ENCODE assay signal across 23 cellular contexts in the genomic region with DNA sequence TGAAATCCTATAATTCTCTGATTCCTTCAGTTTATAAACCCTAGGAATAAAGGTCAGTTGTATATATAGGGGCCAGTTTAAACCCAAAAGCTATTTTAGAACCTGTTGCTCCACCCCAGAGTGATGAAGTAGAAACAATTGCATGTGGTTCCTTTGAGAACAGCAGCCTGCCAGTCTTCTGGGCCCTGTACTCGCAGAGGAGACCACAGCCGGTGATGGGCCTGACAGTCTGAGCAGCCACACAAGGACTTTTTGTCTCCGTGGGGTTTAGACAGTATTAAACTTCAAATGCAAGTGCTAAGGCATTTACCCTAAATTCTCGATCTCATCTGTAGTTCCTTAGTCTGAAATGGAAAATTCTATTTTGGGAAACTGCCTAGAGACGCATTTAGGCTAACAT.
DNase-seq lines count a peak whose midpoint lies in the region; ATAC-seq and TF ChIP-seq lines count a peak whose summit lies in the region.
"Had no signal": no experiment of that assay in that cellular context is flagged by ENCODE, and none has a peak within 500 bp of the region (broad histone marks: within the 10 kb centered on the region; RNA-seq: fewer than 3 reads in every experiment).

No MANE protein-coding gene starts in this region.

- H3K4me2 ChIP-seq in neuronal stem cell (ENCODE audit: insufficient read depth, low read length, poor library complexity, severe bottlenecking), result no peak overlapping the region
- H3K4me2 ChIP-seq: GM23338 had no signal

- H3K79me1 ChIP-seq in neuronal stem cell (ENCODE audit: low read depth, low read length), result no peaks in the 10 kb centered on the region

- H2BK120ac ChIP-seq in neuronal stem cell (ENCODE audit: low read depth, low read length), result no peak overlapping the region

- TF ChIP-seq EP300 in gastroesophageal sphincter (IDR thresholded peaks at IDR 0.05) (no peak), tibial nerve (IDR thresholded peaks at IDR 0.05) (no peak)

- H2BK15ac ChIP-seq in neuronal stem cell (ENCODE audit: low read length), result no peak overlapping the region

- H2BK12ac ChIP-seq in neuronal stem cell (ENCODE audit: low read length), result no peak overlapping the region

- H3K14ac ChIP-seq in neuronal stem cell (ENCODE audit: low read length), result no peak overlapping the region

- H2AFZ ChIP-seq in neuronal stem cell (ENCODE audit: low read length), result peak overlapping the region; percentile 21
- H2AFZ ChIP-seq: GM23338 had no signal

- no peak overlapping the region for H3K18ac ChIP-seq in neuronal stem cell (ENCODE audit: low read length)

- H3K36me3 ChIP-seq in heart left ventricle (no peaks in the 10 kb centered on the region), gastroesophageal sphincter (no peaks in the 10 kb centered on the region), neuronal stem cell (replicated peaks in 1 of 2; ENCODE audit: control insufficient read depth in 2 of 2, insufficient read depth in 2 of 2, low read length in 2 of 2) (no peaks in the 10 kb centered on the region), tibial nerve (no peaks in the 10 kb centered on the region), left lung (no peaks in the 10 kb centered on the region)
- H3K36me3 ChIP-seq: HAP-1 had no signal

- H2BK5ac ChIP-seq in neuronal stem cell (ENCODE audit: low read length), result no peak overlapping the region

- H3K4ac ChIP-seq in neuronal stem cell (ENCODE audit: low read length), result no peak overlapping the region

- no peak overlapping the region for H4K91ac ChIP-seq in neuronal stem cell (ENCODE audit: low read depth, low read length, poor library complexity)

- H3K4me3 ChIP-seq in heart left ventricle (no peak overlapping the region), gastroesophageal sphincter (no peak overlapping the region), neuronal stem cell (ENCODE audit: low read length in 2 of 2) (no peak overlapping the region), tibial nerve (no peak overlapping the region), left lung (no peak overlapping the region)
- H3K4me3 ChIP-seq: GM23338, HAP-1 had no signal

- no peak overlapping the region for H4K8ac ChIP-seq in neuronal stem cell (ENCODE audit: low read depth, low read length)

- DNase-seq in heart left ventricle (no peak), cardiac septum (ENCODE audit: low spot score) (no peak), neuronal stem cell (ENCODE audit: low spot score) (no peak), tibial nerve (ENCODE audit: low spot score in 2 of 2) (no peak), left lung (no peak), AG08395 (ENCODE audit: low spot score) (no peak)
- DNase-seq: 8988T; AML-193; C1 segment of cervical spinal cord; CD8-positive, alpha-beta T cell; KG1; NCI-H1092; NCI-H1436; NCI-H2081; NCI-H2171; NCI-H345; NCI-H524; NCI-H82; SHP77 had no signal

- no peaks in the 10 kb centered on the region for H3K9me3 ChIP-seq in heart left ventricle
- no peaks in the 10 kb centered on the region for H3K9me3 ChIP-seq in gastroesophageal sphincter
- no peaks in the 10 kb centered on the region for H3K9me3 ChIP-seq in neuronal stem cell (replicated peaks in 1 of 2; ENCODE audit: control insufficient read depth in 2 of 2, insufficient read depth in 1 of 2, low read depth in 1 of 2, low read length in 2 of 2)
- peaks cover 0 to 7% (median 0%) of the 10 kb centered on the region in 4 donors for H3K9me3 ChIP-seq in tibial nerve
- H3K9me3 ChIP-seq in left lung, result no peaks in the 10 kb centered on the region
- H3K9me3 ChIP-seq: HAP-1 had no signal

- TF ChIP-seq CTCF in heart left ventricle (IDR thresholded peaks at IDR 0.05) (no peak), gastroesophageal sphincter (IDR thresholded peaks at IDR 0.05) (no peak), tibial nerve (IDR thresholded peaks at IDR 0.05) (no peak), left lung (IDR thresholded peaks at IDR 0.05) (no peak)

- H3K4me1 ChIP-seq in heart left ventricle, result peaks cover 0 to 28% (median 5%) of the 10 kb centered on the region in 12 donors
- peaks cover 0 to 25% (median 6%) of the 10 kb centered on the region in 3 donors for H3K4me1 ChIP-seq in gastroesophageal sphincter
- peaks cover 4 to 5% of the 10 kb centered on the region in 2 donors for H3K4me1 ChIP-seq in neuronal stem cell (ENCODE audit: control insufficient read depth in 2 of 2, insufficient read depth in 1 of 2, low read depth in 1 of 2, low read length in 2 of 2)
- H3K4me1 ChIP-seq in tibial nerve, result peaks cover 0 to 28% (median 0%) of the 10 kb centered on the region in 4 donors
- no peaks in the 10 kb centered on the region for H3K4me1 ChIP-seq in left lung

- H3K23ac ChIP-seq in neuronal stem cell (ENCODE audit: low read depth, low read length, poor library complexity), result no peak overlapping the region

- H2AK5ac ChIP-seq in neuronal stem cell (ENCODE audit: low read depth, low read length), result no peak overlapping the region

- H3K27me3 ChIP-seq in heart left ventricle, result no peaks in the 10 kb centered on the region
- no peaks in the 10 kb centered on the region for H3K27me3 ChIP-seq in gastroesophageal sphincter
- no peaks in the 10 kb centered on the region for H3K27me3 ChIP-seq in neuronal stem cell (ENCODE audit: control insufficient read depth in 3 of 3, insufficient read depth in 3 of 3, low read depth in 1 of 3, low read length in 3 of 3)
- H3K27me3 ChIP-seq in tibial nerve, result no peaks in the 10 kb centered on the region
- H3K27me3 ChIP-seq in left lung, result no peaks in the 10 kb centered on the region

- WGBS in heart left ventricle, 4 donors, result 37 to 45% (median 42%) methylated on average over 5 of the region's 5 CpGs
- 7 to 12% methylated on average over 5 of the region's 5 CpGs for WGBS in gastroesophageal sphincter (ENCODE audit: low coverage in 1 of 2), 2 donors
- WGBS in neuronal stem cell (ENCODE audit: extremely low coverage in 2 of 2, insufficient read length in 2 of 2, insufficient replicate concordance in 1 of 2), 2 donors, result no CpG with 5 or more reads among the region's 5 CpGs
- WGBS in tibial nerve, 2 donors, result 15 to 28% methylated on average over 5 of the region's 5 CpGs

- intact Hi-C loops in heart left ventricle (cut with DNase I), result no loop called here
- intact Hi-C loops in cardiac septum (cut with DNase I), result no loop called here
- intact Hi-C loops in left lung (cut with DNase I), result no loop called here

- ATAC-seq in heart left ventricle (peak in 3 of 4 donors; percentile 41 to 60 (median 55)), gastroesophageal sphincter (peak; percentile 28), left lung (no peak), HG03457 (IDR thresholded peaks at IDR 0.05; ENCODE audit: unreplicated experiment) (no peak)
- ATAC-seq: CD8-positive, alpha-beta T cell; GM23338 had no signal

- no peak overlapping the region for H3K9ac ChIP-seq in neuronal stem cell (ENCODE audit: low read depth, low read length, poor library complexity)

- TF ChIP-seq POLR2A in heart left ventricle (IDR thresholded peaks at IDR 0.05) (no peak), gastroesophageal sphincter (IDR thresholded peaks at IDR 0.05) (no peak), tibial nerve (IDR thresholded peaks at IDR 0.05) (no peak)

- H3K27ac ChIP-seq in heart left ventricle (peak overlapping the region in 4 of 12 donors; percentile 23 to 51 (median 33)), gastroesophageal sphincter (peak overlapping the region in 3 of 4 donors; percentile 10 to 60 (median 20)), neuronal stem cell (replicated peaks; ENCODE audit: low read length) (no peak overlapping the region), tibial nerve (peak overlapping the region in 3 of 4 donors; percentile 34 to 77 (median 64)), left lung (no peak overlapping the region)

Comparison
In these comparisons a context has a peak if more than half of its experiments do, and no peak if none do; other contexts are left out.
1. ATAC-seq: peak in heart left ventricle (3 of 4) and gastroesophageal sphincter (single experiment); none in left lung (single experiment) and HG03457 (single experiment).
2. H3K27ac ChIP-seq: peak in gastroesophageal sphincter (3 of 4) and tibial nerve (3 of 4); none in neuronal stem cell (single experiment) and left lung (0 of 2).